13 cellular contexts compared by ENCODE assay signal in genomic region chr1:31580513-31580870, GRCh38. TPM values are rescaled to one million over a fixed set of nuclear protein-coding genes. Genes with fewer than 3 reads are reported as not detected.
DNase-seq lines count a peak whose midpoint lies in the region; TF ChIP-seq lines count a peak whose summit lies in the region.
"Had no signal": no experiment of that assay in that cellular context is flagged by ENCODE, and none has a peak within 500 bp of the region (broad histone marks: within the 10 kb centered on the region; RNA-seq: fewer than 3 reads in every experiment).

No MANE protein-coding gene starts in this region.

- H3K4me3 Mint-ChIP-seq in endodermal cell: no peak overlapping the region
- H3K4me3 Mint-ChIP-seq: activated CD8-positive, alpha-beta memory T cell treated with anti-CD3 and anti-CD28 coated beads, Interleukin-2, amount 10 ng/mL, durations not matched to agents 7 days and 5 days; activated naive CD4-positive, alpha-beta T cell treated with anti-CD3 and anti-CD28 coated beads, Interleukin-2, amount 50 U/mL, for 24 hours; neural progenitor cell had no signal

- no peak for DNase-seq in PC-9
- DNase-seq in endodermal cell: peak; percentile 39
- peak in 1 of 2 donors; percentile 93 for DNase-seq in tibial artery
- no peak for DNase-seq in dermis blood vessel endothelial cell
- no peak for DNase-seq in cerebellar nuclear complex (lab: John Stamatoyannopoulos, UW)
- no peak for DNase-seq in HuH-7.5 (ENCODE audit: low spot score)
- DNase-seq: activated CD8-positive, alpha-beta memory T cell treated with anti-CD3 and anti-CD28 coated beads, Interleukin-2, amount 10 ng/mL, durations not matched to agents 7 days and 5 days; NCI-H2171 had no signal

- no peaks in the 10 kb centered on the region for H3K9me3 ChIP-seq in PC-9 (ENCODE audit: insufficient read depth, low read depth)
- no peaks in the 10 kb centered on the region for H3K9me3 ChIP-seq in endodermal cell (ENCODE audit: control insufficient read depth, low read length)
- H3K9me3 ChIP-seq in muscle layer of duodenum (ENCODE audit: control insufficient read depth in 1 of 2, low read length in 2 of 2): no peaks in the 10 kb centered on the region
- no peaks in the 10 kb centered on the region for H3K9me3 ChIP-seq in tibial artery

- H3K4me1 Mint-ChIP-seq in endodermal cell: peaks cover 17% of the 10 kb centered on the region
- H3K4me1 Mint-ChIP-seq: activated naive CD4-positive, alpha-beta T cell treated with anti-CD3 and anti-CD28 coated beads, Interleukin-2, amount 50 U/mL, for 24 hours had no signal

- H3K27ac Mint-ChIP-seq in endodermal cell: no peak overlapping the region
- H3K27ac Mint-ChIP-seq: activated CD8-positive, alpha-beta memory T cell treated with anti-CD3 and anti-CD28 coated beads, Interleukin-2, amount 10 ng/mL, durations not matched to agents 7 days and 5 days; neural progenitor cell had no signal

- H3K79me2 ChIP-seq in PC-9 (ENCODE audit: low read depth): peaks cover 86% of the 10 kb centered on the region

- H3K36me3 Mint-ChIP-seq in endodermal cell (ENCODE audit: low read depth): no peaks in the 10 kb centered on the region
- H3K36me3 Mint-ChIP-seq: activated CD8-positive, alpha-beta memory T cell treated with anti-CD3 and anti-CD28 coated beads, Interleukin-2, amount 10 ng/mL, durations not matched to agents 7 days and 5 days; activated naive CD4-positive, alpha-beta T cell treated with anti-CD3 and anti-CD28 coated beads, Interleukin-2, amount 50 U/mL, for 24 hours; neural progenitor cell had no signal

- intact Hi-C loops in PC-9 (cut with micrococcal nuclease; ENCODE audit: unreplicated experiment): no loop called here
- intact Hi-C loops in tibial artery (cut with DNase I; ENCODE audit: low total_unique reads): no loop called here

- H3K9me2 ChIP-seq in PC-9 (ENCODE audit: insufficient read depth): no peaks in the 10 kb centered on the region

- POLR2A ChIA-PET in PC-9 (lab: Charles Lee; ENCODE audit: unreplicated experiment): interaction anchor here (0.8 kb wide), 1 partner anchor 492 kb away, joined by 6 read pairs; no protein-coding TSS in a partner anchor

- H3K4me2 ChIP-seq in PC-9: peak overlapping the region; percentile 90
- H3K4me2 ChIP-seq: neural progenitor cell had no signal

- no TSS peak for BruUV-seq in PC-9 (replicated peaks; lab: Mats Ljungman, UMichigan)

- H3K4me3 ChIP-seq in PC-9 (peak overlapping the region; percentile 70; the same call in 1 of the 2 replicates), endodermal cell (ENCODE audit: low read length) (no peak overlapping the region), muscle layer of duodenum (ENCODE audit: low read depth in 1 of 2, low read length in 2 of 2) (peak overlapping the region; percentile 47 to 55), tibial artery (peak overlapping the region; percentile 72 to 81)
- H3K4me3 ChIP-seq: neural progenitor cell had no signal

- H3K4me1 ChIP-seq in PC-9 (replicated peaks; ENCODE audit: insufficient read depth) (peaks cover 73% of the 10 kb centered on the region), endodermal cell (ENCODE audit: control insufficient read depth, insufficient read depth, low read length) (no peaks in the 10 kb centered on the region), muscle layer of duodenum (ENCODE audit: control insufficient read depth in 1 of 2, insufficient read depth in 2 of 2, low read length in 2 of 2) (peaks cover 10 to 51% of the 10 kb centered on the region in 2 donors), tibial artery (peaks cover 0 to 72% (median 62%) of the 10 kb centered on the region in 4 donors)

- 80 to 90% methylated on average over 5 of the region's 5 CpGs for WGBS in endodermal cell (ENCODE audit: insufficient coverage in 1 of 2, insufficient read length in 1 of 2), 2 experiments

- CTCF ChIA-PET in PC-9 (lab: Charles Lee): interaction anchor here (0.6 kb wide), 1 partner anchor 104 kb away, joined by 3 read pairs; no protein-coding TSS in a partner anchor

- no peaks in the 10 kb centered on the region for H3K27me3 ChIP-seq in PC-9 (ENCODE audit: insufficient read depth, low read depth)
- H3K27me3 ChIP-seq in endodermal cell (ENCODE audit: control insufficient read depth, insufficient read depth, low read length, poor library complexity, severe bottlenecking): no peaks in the 10 kb centered on the region
- H3K27me3 ChIP-seq in muscle layer of duodenum (ENCODE audit: low read depth, low read length): no peaks in the 10 kb centered on the region
- H3K27me3 ChIP-seq in tibial artery: no peaks in the 10 kb centered on the region

- H3K9me3 Mint-ChIP-seq in endodermal cell: no peaks in the 10 kb centered on the region
- H3K9me3 Mint-ChIP-seq: activated naive CD4-positive, alpha-beta T cell treated with anti-CD3 and anti-CD28 coated beads, Interleukin-2, amount 50 U/mL, for 24 hours; neural progenitor cell had no signal

- H3K9ac ChIP-seq in endodermal cell (ENCODE audit: extremely low read depth, low read length, poor library complexity, severe bottlenecking): no peak overlapping the region
- H3K9ac ChIP-seq: neural progenitor cell had no signal

- TF ChIP-seq CTCF in PC-9 (conservative IDR thresholded peaks at IDR 0.05) (no peak), endodermal cell (conservative IDR thresholded peaks at IDR 0.05) (no peak), tibial artery (IDR thresholded peaks at IDR 0.05) (no peak)

- H2AFZ ChIP-seq in PC-9: no peak overlapping the region
- H2AFZ ChIP-seq: neural progenitor cell had no signal

- H3F3A ChIP-seq in PC-9 (ENCODE audit: insufficient read depth, low read depth): peaks cover 84% of the 10 kb centered on the region

- H4K20me1 ChIP-seq in PC-9 (ENCODE audit: insufficient read depth): peaks cover 23% of the 10 kb centered on the region

- H3K27ac ChIP-seq in PC-9: peak overlapping the region; percentile 81
- no peak overlapping the region for H3K27ac ChIP-seq in endodermal cell (ENCODE audit: low read depth, low read length)
- peak overlapping the region; percentile 81 for H3K27ac ChIP-seq in muscle layer of duodenum (ENCODE audit: low read length)
- peak overlapping the region; percentile 87 to 91 for H3K27ac ChIP-seq in tibial artery
- H3K27ac ChIP-seq: neural progenitor cell, VCaP had no signal

- H3K36me3 ChIP-seq in PC-9 (ENCODE audit: low read depth) (peaks cover 65% of the 10 kb centered on the region), endodermal cell (ENCODE audit: control insufficient read depth, insufficient read depth, low read length) (no peaks in the 10 kb centered on the region), muscle layer of duodenum (ENCODE audit: control insufficient read depth in 1 of 2, insufficient read depth in 2 of 2, low read length in 2 of 2) (peaks cover 8 to 16% of the 10 kb centered on the region in 2 donors), tibial artery (peaks cover 23 to 30% (median 28%) of the 10 kb centered on the region in 3 donors)
- H3K36me3 ChIP-seq: neural progenitor cell had no signal

- H3K27me3 Mint-ChIP-seq in endodermal cell (ENCODE audit: insufficient read depth): peaks cover 6% of the 10 kb centered on the region

RNA-seq across cellular contexts. Expression of gene TINAGL1, which starts 4.2 kb away (rescaled TPM):
- total RNA-seq in PC-9 (2021) (162 and 191 TPM in 2 replicates), endodermal cell (1 to 10 TPM; 3.0 to 3.4 TPM), dermis blood vessel endothelial cell (418 and 719 TPM in 2 replicates)
- polyA plus RNA-seq in endodermal cell (2013, experiment 1 of 2): 1.0 TPM
- polyA plus RNA-seq in endodermal cell (2013, experiment 2 of 2): 0.70 TPM
- total RNA-seq: activated CD8-positive, alpha-beta memory T cell treated with anti-CD3 and anti-CD28 coated beads, Interleukin-2, amount 10 ng/mL, durations not matched to agents 7 days and 5 days had no signal

RNA-seq across cellular contexts. Expression of gene HCRTR1, which starts 37.0 kb away (rescaled TPM):
- total RNA-seq in PC-9 (2021) (not detected in 2 replicates), endodermal cell (not detected), dermis blood vessel endothelial cell (1.2 and 4.6 TPM in 2 replicates)
- polyA plus RNA-seq in endodermal cell (2013, experiment 1 of 2): 0.28 TPM
- polyA plus RNA-seq in endodermal cell (2013, experiment 2 of 2): not detected
- total RNA-seq: activated CD8-positive, alpha-beta memory T cell treated with anti-CD3 and anti-CD28 coated beads, Interleukin-2, amount 10 ng/mL, durations not matched to agents 7 days and 5 days had no signal
- polyA plus RNA-seq: BJ had no signal

Comparison
In these comparisons a context has a peak if more than half of its experiments do, and no peak if none do; other contexts are left out.
1. RNA of gene TINAGL1, which starts 4.2 kb away (total RNA-seq): 418 to 719 TPM in dermis blood vessel endothelial cell and 162 to 191 TPM in PC-9; 3.0 to 3.4 TPM in endodermal cell; every median in the first group is over 10 times any median in the second.